Comparison of ENCODE assay signal across 38 cellular contexts in genomic region chr16:51365715-51366114, GRCh38.
"Had no signal": no experiment of that assay in that cellular context is flagged by ENCODE, and none has a peak within 500 bp of the region (broad histone marks: within the 10 kb centered on the region; RNA-seq: fewer than 3 reads in every experiment).

No MANE protein-coding gene starts in this region.

- H3K27ac ChIP-seq: ascending aorta, cardiac muscle cell, WERI-Rb-1 had no signal

- H3K4me1 ChIP-seq: ascending aorta had no signal

- H3K36me3 ChIP-seq: ascending aorta, cardiac muscle cell, WERI-Rb-1 had no signal

- H3K27me3 Mint-ChIP-seq: activated CD4-positive, alpha-beta memory T cell treated with anti-CD3 and anti-CD28 coated beads, Interleukin-2, amount 10 ng/mL, durations not matched to agents 7 days and 5 days; activated CD4-positive, alpha-beta T cell treated with anti-CD3 and anti-CD28 coated beads for 36 hours; activated CD4-positive, alpha-beta T cell treated with anti-CD3 and anti-CD28 coated beads, Interleukin-2, amount 10 ng/mL, durations not matched to agents 7 days and 5 days; activated CD8-positive, alpha-beta memory T cell treated with anti-CD3 and anti-CD28 coated beads, Interleukin-2, amount 10 ng/mL, durations not matched to agents 7 days and 5 days; activated naive CD4-positive, alpha-beta T cell treated with anti-CD3 and anti-CD28 coated beads, Interleukin-2, amount 10 ng/mL, durations not matched to agents 7 days and 5 days; activated naive CD4-positive, alpha-beta T cell treated with anti-CD3 and anti-CD28 coated beads, Interleukin-2, amount 50 U/mL, for 24 hours; activated naive CD8-positive, alpha-beta T cell; activated naive CD8-positive, alpha-beta T cell treated with anti-CD3 and anti-CD28 coated beads, Interleukin-2, amount 10 ng/mL, durations not matched to agents 7 days and 5 days; activated T-cell treated with anti-CD3 and anti-CD28 coated beads, Interleukin-2, amount 50 U/mL, for 24 hours; central memory CD8-positive, alpha-beta T cell had no signal

- DNase-seq: activated CD4-positive, alpha-beta memory T cell treated with anti-CD3 and anti-CD28 coated beads, Interleukin-2, amount 10 ng/mL, durations not matched to agents 7 days and 5 days; activated CD4-positive, alpha-beta T cell treated with anti-CD3 and anti-CD28 coated beads for 1 hour; activated CD4-positive, alpha-beta T cell treated with anti-CD3 and anti-CD28 coated beads for 36 hours; activated CD4-positive, alpha-beta T cell treated with anti-CD3 and anti-CD28 coated beads for 48 hours; activated CD4-positive, alpha-beta T cell treated with anti-CD3 and anti-CD28 coated beads, Interleukin-2, amount 10 ng/mL, durations not matched to agents 7 days and 5 days; activated CD4-positive, alpha-beta T cell treated with anti-CD3 and anti-CD28 coated beads, Interleukin-2, amount 50 U/mL, for 48 hours; activated CD4-positive, CD25-positive, alpha-beta regulatory T cell; activated CD8-positive, alpha-beta memory T cell treated with anti-CD3 and anti-CD28 coated beads for 24 hours; activated CD8-positive, alpha-beta memory T cell treated with anti-CD3 and anti-CD28 coated beads, Interleukin-2, amount 10 ng/mL, durations not matched to agents 7 days and 5 days; activated CD8-positive, alpha-beta memory T cell treated with anti-CD3 and anti-CD28 coated beads, Interleukin-2, amount 50 U/mL, for 48 hours; activated CD8-positive, alpha-beta T cell treated with anti-CD3 and anti-CD28 coated beads, Interleukin-2, amount 10 ng/mL, durations not matched to agents 7 days and 5 days; activated effector memory CD4-positive, alpha-beta T cell treated with Interleukin-2 at 50 U/mL for 16 hours; activated gamma-delta T cell; activated naive CD4-positive, alpha-beta T cell treated with anti-CD3 and anti-CD28 coated beads, Interleukin-2, amount 10 ng/mL, durations not matched to agents 7 days and 5 days; activated naive CD4-positive, alpha-beta T cell treated with Interleukin-2 at 50 U/mL for 16 hours; activated naive CD8-positive, alpha-beta T cell treated with anti-CD3 and anti-CD28 coated beads, Interleukin-2, amount 10 ng/mL, durations not matched to agents 7 days and 5 days; activated naive CD8-positive, alpha-beta T cell treated with anti-CD3 and anti-CD28 coated beads, Interleukin-2, amount 50 U/mL, for 24 hours; activated T-cell treated with anti-CD3 and anti-CD28 coated beads, Interleukin-2, amount 50 U/mL, for 24 hours; activated T-cell treated with anti-CD3 and anti-CD28 coated beads, Interleukin-2, amount 50 U/mL, for 48 hours; amygdala; anterior cingulate cortex; caudate nucleus; cerebellar nuclear complex; T-helper 1 cell; T-helper 2 cell; T-helper 9 cell; WERI-Rb-1 had no signal

- H3K9me3 Mint-ChIP-seq: activated CD4-positive, alpha-beta T cell treated with anti-CD3 and anti-CD28 coated beads, Interleukin-2, amount 10 ng/mL, durations not matched to agents 7 days and 5 days; activated naive CD4-positive, alpha-beta T cell treated with anti-CD3 and anti-CD28 coated beads, Interleukin-2, amount 50 U/mL, for 24 hours; activated T-cell treated with anti-CD3 and anti-CD28 coated beads, Interleukin-2, amount 50 U/mL, for 24 hours; brain had no signal

- H3K9me3 ChIP-seq: ascending aorta had no signal

- H3K4me3 Mint-ChIP-seq: activated CD4-positive, alpha-beta memory T cell treated with anti-CD3 and anti-CD28 coated beads, Interleukin-2, amount 10 ng/mL, durations not matched to agents 7 days and 5 days; activated CD4-positive, alpha-beta T cell treated with anti-CD3 and anti-CD28 coated beads for 36 hours; activated CD4-positive, alpha-beta T cell treated with anti-CD3 and anti-CD28 coated beads, Interleukin-2, amount 10 ng/mL, durations not matched to agents 7 days and 5 days; activated CD8-positive, alpha-beta memory T cell treated with anti-CD3 and anti-CD28 coated beads, Interleukin-2, amount 10 ng/mL, durations not matched to agents 7 days and 5 days; activated CD8-positive, alpha-beta T cell treated with anti-CD3 and anti-CD28 coated beads, Interleukin-2, amount 10 ng/mL, durations not matched to agents 7 days and 5 days; activated naive CD4-positive, alpha-beta T cell treated with anti-CD3 and anti-CD28 coated beads, Interleukin-2, amount 10 ng/mL, durations not matched to agents 7 days and 5 days; activated naive CD4-positive, alpha-beta T cell treated with anti-CD3 and anti-CD28 coated beads, Interleukin-2, amount 50 U/mL, for 24 hours; activated naive CD8-positive, alpha-beta T cell; activated naive CD8-positive, alpha-beta T cell treated with anti-CD3 and anti-CD28 coated beads, Interleukin-2, amount 10 ng/mL, durations not matched to agents 7 days and 5 days; activated naive CD8-positive, alpha-beta T cell treated with anti-CD3 and anti-CD28 coated beads, Interleukin-2, amount 50 U/mL, for 24 hours; activated T-cell treated with anti-CD3 and anti-CD28 coated beads, Interleukin-2, amount 50 U/mL, for 24 hours; brain; central memory CD8-positive, alpha-beta T cell; T-helper 1 cell treated with Interleukin-12 subunit alpha and Interleukin-12 subunit beta and Interleukin-4 antibody, amounts not matched to agents 30 μg/mL and 1 μg/mL, for 36 hours; T-helper 2 cell treated with Interferon-gamma antibody and Interleukin-4, amounts not matched to agents 5 μg/mL and 100 μg/mL, for 36 hours; WTC11 had no signal

- H3K27ac Mint-ChIP-seq: activated CD4-positive, alpha-beta memory T cell treated with anti-CD3 and anti-CD28 coated beads, Interleukin-2, amount 10 ng/mL, durations not matched to agents 7 days and 5 days; activated CD4-positive, alpha-beta T cell treated with anti-CD3 and anti-CD28 coated beads for 36 hours; activated CD4-positive, alpha-beta T cell treated with anti-CD3 and anti-CD28 coated beads, Interleukin-2, amount 10 ng/mL, durations not matched to agents 7 days and 5 days; activated CD8-positive, alpha-beta memory T cell treated with anti-CD3 and anti-CD28 coated beads, Interleukin-2, amount 10 ng/mL, durations not matched to agents 7 days and 5 days; activated CD8-positive, alpha-beta T cell treated with anti-CD3 and anti-CD28 coated beads, Interleukin-2, amount 10 ng/mL, durations not matched to agents 7 days and 5 days; activated naive CD4-positive, alpha-beta T cell treated with anti-CD3 and anti-CD28 coated beads, Interleukin-2, amount 10 ng/mL, durations not matched to agents 7 days and 5 days; activated naive CD4-positive, alpha-beta T cell treated with anti-CD3 and anti-CD28 coated beads, Interleukin-2, amount 50 U/mL, for 24 hours; activated naive CD8-positive, alpha-beta T cell; activated naive CD8-positive, alpha-beta T cell treated with anti-CD3 and anti-CD28 coated beads, Interleukin-2, amount 10 ng/mL, durations not matched to agents 7 days and 5 days; activated naive CD8-positive, alpha-beta T cell treated with anti-CD3 and anti-CD28 coated beads, Interleukin-2, amount 50 U/mL, for 24 hours; activated T-cell treated with anti-CD3 and anti-CD28 coated beads, Interleukin-2, amount 50 U/mL, for 24 hours; activated T-helper 2 cell treated with anti-CD3 and anti-CD28 coated beads, Interferon-gamma antibody, Interleukin-2, Interleukin-4, amounts not matched to agents 10 μg/mL and 5 μg/mL and 100 μg/mL, durations not matched to agents 14 hours and 24 hours and 36 hours; brain; T-helper 1 cell treated with Interleukin-12 subunit alpha and Interleukin-12 subunit beta and Interleukin-4 antibody, amounts not matched to agents 30 μg/mL and 1 μg/mL, for 36 hours; T-helper 2 cell treated with Interferon-gamma antibody and Interleukin-4, amounts not matched to agents 5 μg/mL and 100 μg/mL, for 36 hours; WTC11 had no signal

- H3K27me3 ChIP-seq: ascending aorta, cardiac muscle cell had no signal

- ATAC-seq: activated CD4-positive, alpha-beta T cell treated with anti-CD3 and anti-CD28 coated beads for 36 hours; activated CD4-positive, CD25-positive, alpha-beta regulatory T cell treated with anti-CD3 and anti-CD28 coated beads, Interleukin-2, amount 50 U/mL, for 24 hours; activated CD8-positive, alpha-beta memory T cell treated with anti-CD3 and anti-CD28 coated beads, Interleukin-2, amount 10 ng/mL, durations not matched to agents 7 days and 5 days; activated CD8-positive, alpha-beta T cell treated with anti-CD3 and anti-CD28 coated beads, Interleukin-2, amount 10 ng/mL, durations not matched to agents 7 days and 5 days; activated naive CD8-positive, alpha-beta T cell treated with anti-CD3 and anti-CD28 coated beads, Interleukin-2, amount 50 U/mL, for 24 hours; WTC11 had no signal

- H3K4me1 Mint-ChIP-seq: activated CD4-positive, alpha-beta memory T cell treated with anti-CD3 and anti-CD28 coated beads, Interleukin-2, amount 10 ng/mL, durations not matched to agents 7 days and 5 days; activated CD4-positive, alpha-beta T cell treated with anti-CD3 and anti-CD28 coated beads for 36 hours; activated CD4-positive, alpha-beta T cell treated with anti-CD3 and anti-CD28 coated beads, Interleukin-2, amount 10 ng/mL, durations not matched to agents 7 days and 5 days; activated CD8-positive, alpha-beta memory T cell treated with anti-CD3 and anti-CD28 coated beads, Interleukin-2, amount 10 ng/mL, durations not matched to agents 7 days and 5 days; activated naive CD4-positive, alpha-beta T cell treated with anti-CD3 and anti-CD28 coated beads, Interleukin-2, amount 10 ng/mL, durations not matched to agents 7 days and 5 days; activated naive CD4-positive, alpha-beta T cell treated with anti-CD3 and anti-CD28 coated beads, Interleukin-2, amount 50 U/mL, for 24 hours; activated naive CD8-positive, alpha-beta T cell treated with anti-CD3 and anti-CD28 coated beads, Interleukin-2, amount 10 ng/mL, durations not matched to agents 7 days and 5 days; activated naive CD8-positive, alpha-beta T cell treated with anti-CD3 and anti-CD28 coated beads, Interleukin-2, amount 50 U/mL, for 24 hours; brain; central memory CD8-positive, alpha-beta T cell; WTC11 had no signal

- H3K4me3 ChIP-seq: ascending aorta, cardiac muscle cell had no signal

- H3K36me3 Mint-ChIP-seq: activated CD8-positive, alpha-beta memory T cell treated with anti-CD3 and anti-CD28 coated beads, Interleukin-2, amount 10 ng/mL, durations not matched to agents 7 days and 5 days; activated naive CD4-positive, alpha-beta T cell treated with anti-CD3 and anti-CD28 coated beads, Interleukin-2, amount 10 ng/mL, durations not matched to agents 7 days and 5 days; activated naive CD4-positive, alpha-beta T cell treated with anti-CD3 and anti-CD28 coated beads, Interleukin-2, amount 50 U/mL, for 24 hours; activated naive CD8-positive, alpha-beta T cell; activated naive CD8-positive, alpha-beta T cell treated with anti-CD3 and anti-CD28 coated beads, Interleukin-2, amount 10 ng/mL, durations not matched to agents 7 days and 5 days; brain; WTC11 had no signal
